Comparison of ENCODE assay signal across 23 cellular contexts in the genomic region with DNA sequence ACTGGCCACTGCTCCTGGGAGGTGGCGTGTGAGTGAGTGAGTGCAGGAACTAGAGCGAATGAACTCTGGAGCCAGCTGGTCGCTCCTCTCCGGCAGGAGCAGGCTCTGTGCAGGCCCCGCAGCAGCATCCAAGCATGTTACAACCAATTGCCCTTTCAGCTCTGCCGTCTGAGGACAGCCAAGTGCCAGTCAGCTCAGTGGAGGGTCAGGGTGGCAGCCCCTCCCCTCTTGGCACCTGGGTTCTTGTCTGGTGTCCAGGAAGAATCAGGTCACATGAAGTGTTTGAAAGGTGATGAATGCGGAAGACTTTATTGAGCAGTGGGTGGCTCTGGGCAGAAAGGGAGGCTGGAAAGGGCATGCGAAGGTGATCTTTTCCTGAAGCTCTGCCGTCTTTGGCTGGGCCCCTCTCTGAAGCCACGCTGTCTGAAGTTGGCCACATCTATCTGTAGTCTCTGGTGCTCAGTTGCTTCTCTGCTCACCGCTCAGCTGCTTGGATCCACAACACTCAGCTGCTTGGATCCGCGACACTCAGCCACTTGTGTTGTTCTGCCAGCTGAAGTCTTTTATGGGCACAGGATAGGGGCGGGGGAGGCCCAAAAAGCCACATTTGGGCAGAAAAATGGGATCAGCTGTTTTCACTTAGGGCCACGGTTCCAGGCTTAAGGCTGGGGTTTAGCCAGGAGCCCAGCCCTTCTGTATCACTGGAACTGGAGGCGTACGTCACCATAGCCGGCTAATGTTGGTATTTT.
DNase-seq lines count a peak whose midpoint lies in the region; ATAC-seq lines count a peak whose summit lies in the region.
"Had no signal": no experiment of that assay in that cellular context is flagged by ENCODE, and none has a peak within 500 bp of the region (broad histone marks: within the 10 kb centered on the region; RNA-seq: fewer than 3 reads in every experiment).

No MANE protein-coding gene starts in this region.

- peak; percentile 35 for DNase-seq in LHCN-M2 (ENCODE audit: low read depth)
- DNase-seq in fibroblast of gingiva (ENCODE audit: low read depth), result peak; percentile 52
- DNase-seq in mucosa of gallbladder (ENCODE audit: low spot score), result peak; percentile 46
- DNase-seq in skeletal muscle cell (ENCODE audit: low read depth), result peak; percentile 25
- DNase-seq in central memory CD4-positive, alpha-beta T cell, result no peak
- DNase-seq in NOMO-1 (lab: John Stamatoyannopoulos, UW; ENCODE audit: unreplicated experiment in 2 of 2), result no peak
- DNase-seq: activated CD4-positive, alpha-beta T cell treated with anti-CD3 and anti-CD28 coated beads, Interleukin-2, amount 50 U/mL, for 1 hour; activated CD8-positive, alpha-beta memory T cell treated with anti-CD3 and anti-CD28 coated beads, Interleukin-2, amount 50 U/mL, for 48 hours; activated effector memory CD4-positive, alpha-beta T cell treated with Interleukin-2 at 50 U/mL for 16 hours; adrenal gland; CD8-positive, alpha-beta memory T cell; DMS79; H7; KG1; MV-4-11; NCI-H2029; NCI-H226; NCI-H82; pancreas; sigmoid colon had no signal

- ATAC-seq in HG03571 (IDR thresholded peaks at IDR 0.05; ENCODE audit: unreplicated experiment), result no peak
- ATAC-seq: left lobe of liver, pancreas had no signal

- H3K4me3 ChIP-seq in skeletal muscle cell (ENCODE audit: low read depth, low read length), result no peak overlapping the region
- H3K4me3 ChIP-seq: adrenal gland, pancreas, sigmoid colon, SJCRH30 had no signal

Comparison
In these comparisons a context has a peak if more than half of its experiments do, and no peak if none do; other contexts are left out.
1. DNase-seq: peak in LHCN-M2 (single experiment), fibroblast of gingiva (single experiment), mucosa of gallbladder (single experiment) and skeletal muscle cell (single experiment); none in central memory CD4-positive, alpha-beta T cell (single experiment) and NOMO-1 (0 of 2).